Comparison of ENCODE assay signal across 12 cellular contexts in genomic region chr3:182259579-182259978, GRCh38.
DNase-seq lines count a peak whose midpoint lies in the region; ATAC-seq and TF ChIP-seq lines count a peak whose summit lies in the region.
"Had no signal": no experiment of that assay in that cellular context is flagged by ENCODE, and none has a peak within 500 bp of the region (broad histone marks: within the 10 kb centered on the region; RNA-seq: fewer than 3 reads in every experiment).

No MANE protein-coding gene starts in this region.

- TF ChIP-seq CTCF in CD14-positive monocyte (IDR thresholded peaks at IDR 0.05), result no peak

- H3K27me3 Mint-ChIP-seq in CD14-positive monocyte (ENCODE audit: low read depth in 3 of 3), result peaks cover 3 to 19% (median 5%) of the 10 kb centered on the region in 3 donors

- ATAC-seq in sciatic nerve, result peak; percentile 81
- ATAC-seq: activated T-cell treated with anti-CD3 and anti-CD28 coated beads, Interleukin-2, amount 50 U/mL, for 72 hours had no signal

- no peak overlapping the region for H3K4me3 Mint-ChIP-seq in CD14-positive monocyte
- H3K4me3 Mint-ChIP-seq: activated T-cell treated with anti-CD3 and anti-CD28 coated beads, Interleukin-2, amount 50 U/mL, for 72 hours had no signal

- H3K27me3 ChIP-seq in MG63, result peaks cover 3% of the 10 kb centered on the region
- no peaks in the 10 kb centered on the region; the same call in 1 of the 2 replicates for H3K27me3 ChIP-seq in SJCRH30

- no peak overlapping the region for H3K27ac Mint-ChIP-seq in CD14-positive monocyte
- H3K27ac Mint-ChIP-seq: activated T-cell treated with anti-CD3 and anti-CD28 coated beads, Interleukin-2, amount 50 U/mL, for 72 hours had no signal

- DNase-seq in MG63 (peak; percentile 82), SJCRH30 (peak; percentile 21 to 28), hypothalamus (lab: John Stamatoyannopoulos, UW) (peak in 43 of 51 donors; percentile 4 to 78 (median 51)), sciatic nerve (ENCODE audit: low spot score) (peak; percentile 68), CD14-positive monocyte (ENCODE audit: low spot score) (no peak), RKO (ENCODE audit: low spot score) (no peak), SKM-1 (lab: John Stamatoyannopoulos, UW; ENCODE audit: unreplicated experiment) (no peak)
- DNase-seq: activated CD4-positive, CD25-positive, alpha-beta regulatory T cell treated with anti-CD3 and anti-CD28 coated beads, Interleukin-2, amount 50 U/mL, for 72 hours; activated T-cell treated with anti-CD3 and anti-CD28 coated beads, Interleukin-2, amount 50 U/mL, for 72 hours; cerebellar nuclear complex; DND-41; NCI-H2081 treated with DMSO at 0.1 percent for 48 hours had no signal

- H3K9me3 Mint-ChIP-seq in CD14-positive monocyte, result no peaks in the 10 kb centered on the region

- H3K36me3 ChIP-seq in MG63 (no peaks in the 10 kb centered on the region), SJCRH30 (no peaks in the 10 kb centered on the region)

- no peaks in the 10 kb centered on the region for H3K36me3 Mint-ChIP-seq in CD14-positive monocyte

- no peaks in the 10 kb centered on the region for H3K4me1 ChIP-seq in SJCRH30

- H3K27ac ChIP-seq in SJCRH30, result no peak overlapping the region

- H3K4me1 Mint-ChIP-seq in CD14-positive monocyte, result no peaks in the 10 kb centered on the region

- intact Hi-C loops in sciatic nerve (cut with DNase I), result loop anchor here (10.0 kb wide), 1 partner anchor 545 kb away; the partner anchor contains the start of gene SOX2
- intact Hi-C loops in CD14-positive monocyte (cut with micrococcal nuclease), result no loop called here

- no peak overlapping the region for H3K4me3 ChIP-seq in MG63
- H3K4me3 ChIP-seq in SJCRH30, result no peak overlapping the region

- no peaks in the 10 kb centered on the region for H3K9me3 ChIP-seq in MG63
- no peaks in the 10 kb centered on the region for H3K9me3 ChIP-seq in SJCRH30 (replicated peaks)

Comparison
In these comparisons a context has a peak if more than half of its experiments do, and no peak if none do; other contexts are left out.
1. DNase-seq: peak in MG63 (single experiment), SJCRH30 (2 of 2), hypothalamus (43 of 51) and sciatic nerve (single experiment); none in CD14-positive monocyte (single experiment), RKO (single experiment) and SKM-1 (single experiment).